ENCODE assay signal across 13 cellular contexts in genomic region chr11:5226732-5227327, GRCh38. TPM values are rescaled to one million over a fixed set of nuclear protein-coding genes. Genes with fewer than 3 reads are reported as not detected.
DNase-seq lines count a peak whose midpoint lies in the region; ATAC-seq, FAIRE-seq and TF ChIP-seq lines count a peak whose summit lies in the region.
"Had no signal": no experiment of that assay in that cellular context is flagged by ENCODE, and none has a peak within 500 bp of the region (broad histone marks: within the 10 kb centered on the region; RNA-seq: fewer than 3 reads in every experiment).

Gene HBB (minus strand): TSS chr11:5227071. CDS start chr11:5227021, 50 bp downstream.

- no peaks in the 10 kb centered on the region for H4K20me1 ChIP-seq in HepG2 (ENCODE audit: insufficient read depth, low read length)

- FAIRE-seq in HepG2 (lab: Jason Lieb, UNC): no peak
- FAIRE-seq: RCC 7860 had no signal

- in situ Hi-C loops in HepG2 (cut with HindIII; ENCODE audit: extremely low pct_ligation_motif_present, low pct_unique_long_range_greater_than_20kb): no loop called here

- H3K4me3 ChIP-seq in liver (ENCODE audit: low read depth in 1 of 3, low read length in 3 of 3) (no peak within 1 kb of the TSS), HepG2 (replicated peaks in 1 of 3; ENCODE audit: insufficient read depth in 1 of 3, low read depth in 2 of 3, low read length in 3 of 3) (no peak within 1 kb of the TSS), WERI-Rb-1 (ENCODE audit: low read depth, low read length) (no peak within 1 kb of the TSS)
- H3K4me3 ChIP-seq: skin epidermis had no signal

- CTCF ChIA-PET in HepG2 (lab: Yijun Ruan, JAX; ENCODE audit: low intra/inter-chr PET ratio, low total read pairs): no interaction called here

- intact Hi-C loops in HepG2 (cut with micrococcal nuclease; ENCODE audit: unreplicated experiment): no loop called here

- no peak within 1 kb of the TSS for H3K4me2 ChIP-seq in HepG2 (ENCODE audit: low read depth, low read length)

- no peak for TF ChIP-seq POLR2A in HepG2 (IDR thresholded peaks at IDR 0.05; ENCODE audit: insufficient read depth in 1 of 2, low read depth in 2 of 2, low read length in 2 of 2)

- WGBS in liver: 75% methylated on average over 3 of the region's 3 CpGs
- WGBS in HepG2 (ENCODE audit: low lambda C conversion rate): no CpG with 5 or more reads among the region's 3 CpGs

- no peak for DNase-seq in HepG2 (ENCODE audit: low spot score)
- DNase-seq in occipital lobe (lab: John Stamatoyannopoulos, UW): no peak
- DNase-seq in WERI-Rb-1: no peak
- DNase-seq in NCI-H82 (lab: John Stamatoyannopoulos, UW): no peak
- DNase-seq: C1 segment of cervical spinal cord, hypothalamus, NCI-H146 had no signal

- no peak within 1 kb of the TSS for H3K9ac ChIP-seq in liver (ENCODE audit: low read depth in 1 of 2, low read length in 2 of 2)
- no peak within 1 kb of the TSS for H3K9ac ChIP-seq in HepG2 (ENCODE audit: insufficient read depth, low read depth, low read length)

- POLR2A ChIA-PET in HepG2 (lab: Yijun Ruan, JAX): no interaction called here

- H3K79me2 ChIP-seq in HepG2 (ENCODE audit: insufficient read depth, low read length): no peaks in the 10 kb centered on the region

- H3K4me1 ChIP-seq in liver (ENCODE audit: control insufficient read depth in 4 of 4, insufficient read depth in 4 of 4, low read length in 3 of 4) (no peaks in the 10 kb centered on the region), HepG2 (ENCODE audit: insufficient read depth, low read length) (no peaks in the 10 kb centered on the region)

- H3K9me3 ChIP-seq in liver (ENCODE audit: control insufficient read depth in 4 of 4, low read length in 3 of 4) (no peaks in the 10 kb centered on the region), HepG2 (ENCODE audit: low read length) (no peaks in the 10 kb centered on the region), WERI-Rb-1 (ENCODE audit: severe bottlenecking) (no peaks in the 10 kb centered on the region)

- no peaks in the 10 kb centered on the region for H3K27me3 ChIP-seq in liver (ENCODE audit: control insufficient read depth in 4 of 4, insufficient read depth in 4 of 4, low read length in 3 of 4)
- H3K27me3 ChIP-seq in HepG2 (ENCODE audit: control insufficient read depth in 1 of 2, insufficient read depth in 2 of 2, low read length in 2 of 2): peaks cover 0 to 3% of the 10 kb centered on the region in 2 experiments; a peak in 1 of 5 replicates
- peaks cover 45% of the 10 kb centered on the region for H3K27me3 ChIP-seq in WERI-Rb-1 (ENCODE audit: insufficient read depth, low read depth, severe bottlenecking)

- ATAC-seq in HepG2: no peak
- no peak for ATAC-seq in esophagus mucosa
- ATAC-seq in HG03469 (IDR thresholded peaks at IDR 0.05; ENCODE audit: unreplicated experiment): no peak
- ATAC-seq in GM18858 (IDR thresholded peaks at IDR 0.05; ENCODE audit: unreplicated experiment): no peak

- no peak for TF ChIP-seq EP300 in HepG2 (IDR thresholded peaks at IDR 0.05; ENCODE audit: low read depth in 2 of 2, low read length in 2 of 2)
- TF ChIP-seq EP300 in HepG2 (CRISPR knock-in tag; IDR thresholded peaks at IDR 0.05; ENCODE audit: borderline replicate concordance): no peak

- H2AFZ ChIP-seq in HepG2 (ENCODE audit: low read length): no peak within 1 kb of the TSS

- TF ChIP-seq CTCF in liver (IDR thresholded peaks at IDR 0.05; ENCODE audit: low read depth, low read length, missing input control) (no peak), HepG2 (CRISPR knock-in tag; IDR thresholded peaks at IDR 0.05) (no peak), WERI-Rb-1 (IDR thresholded peaks at IDR 0.05; ENCODE audit: low read depth, low read length) (no peak)

- H3K36me3 ChIP-seq in liver (ENCODE audit: control insufficient read depth in 4 of 4, insufficient read depth in 3 of 4, low read depth in 1 of 4, low read length in 3 of 4) (no peaks in the 10 kb centered on the region), HepG2 (replicated peaks in 1 of 2; ENCODE audit: control insufficient read depth in 1 of 2, insufficient read depth in 2 of 2, low read length in 2 of 2) (no peaks in the 10 kb centered on the region), WERI-Rb-1 (no peaks in the 10 kb centered on the region)

- TF ChIP-seq RAD21 in liver (IDR thresholded peaks at IDR 0.05) (no peak), HepG2 (CRISPR knock-in tag; IDR thresholded peaks at IDR 0.05) (no peak)

- BruUV-seq in HepG2 (replicated peaks; lab: Mats Ljungman, UMichigan): no TSS peak

- no peak within 1 kb of the TSS for H3K27ac ChIP-seq in liver (ENCODE audit: low read depth in 1 of 2, low read length in 2 of 2)
- H3K27ac ChIP-seq in HepG2 (ENCODE audit: extremely low read length, insufficient read depth, low read length): no peak within 1 kb of the TSS
- no peak within 1 kb of the TSS for H3K27ac ChIP-seq in WERI-Rb-1
- H3K27ac ChIP-seq: skin epidermis had no signal

TF ChIP-seq in liver, 16 proteins besides CTCF, POLR2A, EP300 and RAD21 (continues in another document):
- TF ChIP-seq ZBTB33 (IDR thresholded peaks at IDR 0.05) (no peak), ATF3 (IDR thresholded peaks at IDR 0.05) (no peak), HNF4G (IDR thresholded peaks at IDR 0.05) (no peak), GABPA (IDR thresholded peaks at IDR 0.05 in 1 of 2, conservative IDR thresholded peaks at IDR 0.05 in 1 of 2) (no peak), FOXA1 (IDR thresholded peaks at IDR 0.05) (no peak)

TF ChIP-seq in HepG2, 621 proteins besides CTCF, POLR2A, EP300 and RAD21:
- no peak for TF ChIP-seq SNAPC2 (CRISPR knock-in tag; IDR thresholded peaks at IDR 0.05)
- no peak for TF ChIP-seq THAP7 (CRISPR knock-in tag; IDR thresholded peaks at IDR 0.05)
- TF ChIP-seq ZBTB38 (CRISPR knock-in tag; IDR thresholded peaks at IDR 0.05): no peak
- no peak for TF ChIP-seq ZNF556 (CRISPR knock-in tag; IDR thresholded peaks at IDR 0.05; ENCODE audit: borderline replicate concordance)
- TF ChIP-seq RXRB (CRISPR knock-in tag; IDR thresholded peaks at IDR 0.05; ENCODE audit: borderline replicate concordance): no peak
- TF ChIP-seq RELA (CRISPR knock-in tag; IDR thresholded peaks at IDR 0.05): no peak
- TF ChIP-seq TIGD3 (CRISPR knock-in tag; IDR thresholded peaks at IDR 0.05; ENCODE audit: borderline replicate concordance): no peak
- no peak for TF ChIP-seq KDM2A (CRISPR knock-in tag; IDR thresholded peaks at IDR 0.05; ENCODE audit: borderline replicate concordance, low read depth)
- no peak for TF ChIP-seq BRD4 (CRISPR knock-in tag; IDR thresholded peaks at IDR 0.05)
- TF ChIP-seq IKZF1 (IDR thresholded peaks at IDR 0.05): no peak

RNA-seq across cellular contexts. Expression of gene HBB, which starts in this region (rescaled TPM):
- 1,000 to 10,000 TPM in 1 of 2 donors, 1 to 10 TPM in 1; 5.7 to 3,950 TPM for total RNA-seq in liver
- polyA plus RNA-seq in liver: 10 to 100 TPM; 13.6 to 86.8 TPM
- total RNA-seq in HepG2 (2016; rRNA removed; fragmentation: Illumina TruSeq; extraction: Trizol): not detected in 2 replicates
- not detected in 2 replicates for total RNA-seq in HepG2 (2016; cell fraction: cytosol; rRNA removed; fragmentation: Illumina TruSeq; extraction: Trizol; ENCODE audit: low read depth)
- total RNA-seq in HepG2 (2016; cell fraction: insoluble cytoplasmic fraction; rRNA removed; fragmentation: Illumina TruSeq; extraction: Trizol): not detected in 2 replicates
- total RNA-seq in HepG2 (2016; cell fraction: membrane; rRNA removed; fragmentation: Illumina TruSeq; extraction: Trizol): not detected in 2 replicates
- total RNA-seq in HepG2 (2016; cell fraction: nucleus; rRNA removed; fragmentation: Illumina TruSeq; extraction: Trizol): not detected in 2 replicates
- polyA plus RNA-seq in HepG2 (2011; rRNA removed): not detected in 2 replicates
- polyA plus RNA-seq in HepG2 (2011; cell fraction: cytosol; rRNA removed): not detected in 2 replicates
- polyA plus RNA-seq in HepG2 (2011; cell fraction: nucleus; rRNA removed): not detected in 2 replicates
- not detected in 2 replicates for polyA plus RNA-seq in HepG2 (2012)
- not detected in 2 replicates for polyA plus RNA-seq in HepG2 (2016; cell fraction: cytosol; fragmentation: Illumina TruSeq; extraction: Trizol; ENCODE audit: low read depth)
- polyA plus RNA-seq in HepG2 (2016; cell fraction: insoluble cytoplasmic fraction; fragmentation: Illumina TruSeq; extraction: Trizol; ENCODE audit: low read depth): not detected in 2 replicates
- not detected in 2 replicates for polyA plus RNA-seq in HepG2 (2016; cell fraction: membrane; fragmentation: Illumina TruSeq; extraction: Trizol; ENCODE audit: low read depth)
- not detected in 2 replicates for polyA plus RNA-seq in HepG2 (2016; cell fraction: nucleus; fragmentation: Illumina TruSeq; extraction: Trizol; ENCODE audit: insufficient read depth, low read depth)
- not detected in 2 replicates for polyA minus RNA-seq in HepG2 (2011; rRNA and poly(A)+ RNA removed; ENCODE audit: low replicate concordance)
- not detected in 2 replicates for polyA minus RNA-seq in HepG2 (2011; cell fraction: cytosol; rRNA and poly(A)+ RNA removed)
- not detected in 2 replicates for polyA minus RNA-seq in HepG2 (2011; cell fraction: nucleus; rRNA and poly(A)+ RNA removed)
- total RNA-seq in esophagus mucosa: 20.2 TPM
- total RNA-seq in occipital lobe: 441 TPM
